8 cellular contexts compared by ENCODE assay signal in genomic region chr1:53278294-53278693, GRCh38. TPM values are rescaled to one million over a fixed set of nuclear protein-coding genes. Genes with fewer than 3 reads are reported as not detected.
A peak's percentile ranks its signal among the peaks of the same experiment; 100 is the strongest.
DNase-seq lines count a peak whose midpoint lies in the region; ATAC-seq and TF ChIP-seq lines count a peak whose summit lies in the region.

No MANE protein-coding gene starts in this region.

- H3K4me1 Mint-ChIP-seq in CD14-positive monocyte (peaks cover 7% of the 10 kb centered on the region), GM23338 (peaks cover 3% of the 10 kb centered on the region; the same call in 1 of the 3 replicates)
- peaks cover 5% of the 10 kb centered on the region for H3K4me1 Mint-ChIP-seq in activated naive CD4-positive, alpha-beta T cell treated with anti-CD3 and anti-CD28 coated beads, Interleukin-2, amount 50 U/mL, for 24 hours

- H4K20me1 ChIP-seq in GM23338 (replicated peaks; ENCODE audit: insufficient read depth), result no peaks in the 10 kb centered on the region; the same call in 1 of the 2 replicates
- no peaks in the 10 kb centered on the region for H4K20me1 ChIP-seq in SU-DHL-6 (ENCODE audit: low read depth, low read length)

- H3K9me3 ChIP-seq in SU-DHL-6 (ENCODE audit: insufficient read depth, low read length) (no peaks in the 10 kb centered on the region), left ventricle myocardium inferior (replicated peaks) (no peaks in the 10 kb centered on the region), spleen (no peaks in the 10 kb centered on the region)

- ATAC-seq in GM23338 (peak; percentile 75), GM18517 (IDR thresholded peaks at IDR 0.05; ENCODE audit: unreplicated experiment) (no peak)

- no peak overlapping the region for H3K27ac ChIP-seq in GM23338 (ENCODE audit: low read depth)
- no peak overlapping the region for H3K27ac ChIP-seq in SU-DHL-6 (ENCODE audit: low read depth, low read length)
- H3K27ac ChIP-seq in left ventricle myocardium inferior (replicated peaks), result no peak overlapping the region
- H3K27ac ChIP-seq in spleen, result no peak overlapping the region

- intact Hi-C loops in CD14-positive monocyte (cut with micrococcal nuclease) (loop anchor here in 1 of 2 donors (1.0 kb wide), 1 partner anchor 115 kb away; no protein-coding TSS in a partner anchor), left ventricle myocardium inferior (cut with micrococcal nuclease) (loop anchor here (5.0 kb wide), 1 partner anchor 114 kb away; no protein-coding TSS in a partner anchor), spleen (cut with DNase I; ENCODE audit: low total_unique reads) (loop anchor here (2.0 to 5.0 kb wide), 2 partner anchors 115 to 479 kb away; no protein-coding TSS in a partner anchor)

- H3K4me3 Mint-ChIP-seq in CD14-positive monocyte, result no peak overlapping the region
- no peak overlapping the region for H3K4me3 Mint-ChIP-seq in GM23338
- H3K4me3 Mint-ChIP-seq in activated naive CD4-positive, alpha-beta T cell treated with anti-CD3 and anti-CD28 coated beads, Interleukin-2, amount 50 U/mL, for 24 hours, result no peak overlapping the region

- H3K9me2 ChIP-seq in GM23338 (ENCODE audit: insufficient read depth) (no peaks in the 10 kb centered on the region), SU-DHL-6 (replicated peaks; ENCODE audit: insufficient read depth, low read length) (no peaks in the 10 kb centered on the region)

- peak overlapping the region in 2 of 7 donors; percentile 18 to 64 for H3K27ac Mint-ChIP-seq in CD14-positive monocyte
- H3K27ac Mint-ChIP-seq in GM23338, result 0 out of 2 replicates have a peak overlapping the region, but pooled peaks have one; percentile 58
- peak overlapping the region; percentile 84 for H3K27ac Mint-ChIP-seq in activated naive CD4-positive, alpha-beta T cell treated with anti-CD3 and anti-CD28 coated beads, Interleukin-2, amount 50 U/mL, for 24 hours

- 16 to 23% (median 18%) methylated on average over 8 of the region's 8 CpGs for WGBS in spleen, 5 donors

- H3F3A ChIP-seq in GM23338 (replicated peaks; ENCODE audit: low read depth) (no peaks in the 10 kb centered on the region), SU-DHL-6 (ENCODE audit: insufficient read depth) (peaks cover 7% of the 10 kb centered on the region; the same call in 1 of the 2 replicates)

- no peak overlapping the region for H3K4me3 ChIP-seq in GM23338
- no peak overlapping the region for H3K4me3 ChIP-seq in SU-DHL-6 (ENCODE audit: insufficient read depth, low read length, poor library complexity, severe bottlenecking)
- H3K4me3 ChIP-seq in left ventricle myocardium inferior, result no peak overlapping the region
- H3K4me3 ChIP-seq in spleen, result no peak overlapping the region

- no peak overlapping the region for H3K4me2 ChIP-seq in GM23338
- no peak overlapping the region for H3K4me2 ChIP-seq in SU-DHL-6 (ENCODE audit: low read depth, low read length, poor library complexity, severe bottlenecking)

- H3K9ac ChIP-seq in SU-DHL-6 (ENCODE audit: low read length), result no peak overlapping the region

- TF ChIP-seq CTCF in CD14-positive monocyte (IDR thresholded peaks at IDR 0.05) (peak; percentile 93), GM23338 (conservative IDR thresholded peaks at IDR 0.05; ENCODE audit: low read depth in 2 of 2) (peak; percentile 79 to 85), SU-DHL-6 (IDR thresholded peaks at IDR 0.05; ENCODE audit: insufficient read depth, low read length, poor library complexity, severe bottlenecking) (peak; percentile 87), left ventricle myocardium inferior (IDR thresholded peaks at IDR 0.05; ENCODE audit: borderline replicate concordance) (peak; percentile 91), spleen (IDR thresholded peaks at IDR 0.05 in 8 of 11, conservative IDR thresholded peaks at IDR 0.05 in 3 of 11) (peak; percentile 85 to 96 (median 93))

- H3K27me3 Mint-ChIP-seq in CD14-positive monocyte (ENCODE audit: low read depth in 3 of 3), result no peaks in the 10 kb centered on the region
- peaks cover 16% of the 10 kb centered on the region for H3K27me3 Mint-ChIP-seq in GM23338 (ENCODE audit: insufficient read depth, low read depth, poor library complexity)
- no peaks in the 10 kb centered on the region for H3K27me3 Mint-ChIP-seq in activated naive CD4-positive, alpha-beta T cell treated with anti-CD3 and anti-CD28 coated beads, Interleukin-2, amount 50 U/mL, for 24 hours

- peaks cover 49 to 74% of the 10 kb centered on the region in 2 donors for H3K36me3 Mint-ChIP-seq in CD14-positive monocyte
- peaks cover 85% of the 10 kb centered on the region for H3K36me3 Mint-ChIP-seq in GM23338 (ENCODE audit: low read depth)
- peaks cover 4% of the 10 kb centered on the region for H3K36me3 Mint-ChIP-seq in activated naive CD4-positive, alpha-beta T cell treated with anti-CD3 and anti-CD28 coated beads, Interleukin-2, amount 50 U/mL, for 24 hours

- H2AFZ ChIP-seq in GM23338, result no peak overlapping the region
- no peak overlapping the region for H2AFZ ChIP-seq in SU-DHL-6 (ENCODE audit: low read depth, low read length, severe bottlenecking)

- no peaks in the 10 kb centered on the region for H3K36me3 ChIP-seq in GM23338 (ENCODE audit: insufficient read depth)
- no peaks in the 10 kb centered on the region for H3K36me3 ChIP-seq in SU-DHL-6 (ENCODE audit: low read length)
- no peaks in the 10 kb centered on the region for H3K36me3 ChIP-seq in left ventricle myocardium inferior
- H3K36me3 ChIP-seq in spleen, result peaks cover 0 to 54% (median 0%) of the 10 kb centered on the region in 6 donors

- H3K9me3 Mint-ChIP-seq in CD14-positive monocyte, result no peaks in the 10 kb centered on the region
- H3K9me3 Mint-ChIP-seq in GM23338, result no peaks in the 10 kb centered on the region
- no peaks in the 10 kb centered on the region for H3K9me3 Mint-ChIP-seq in activated naive CD4-positive, alpha-beta T cell treated with anti-CD3 and anti-CD28 coated beads, Interleukin-2, amount 50 U/mL, for 24 hours

- no peak for TF ChIP-seq POLR2A in spleen (IDR thresholded peaks at IDR 0.05)

- no peaks in the 10 kb centered on the region for H3K27me3 ChIP-seq in GM23338 (ENCODE audit: insufficient read depth)
- H3K27me3 ChIP-seq in SU-DHL-6 (ENCODE audit: low read length), result no peaks in the 10 kb centered on the region
- peaks cover 5% of the 10 kb centered on the region for H3K27me3 ChIP-seq in left ventricle myocardium inferior (ENCODE audit: low read depth)
- H3K27me3 ChIP-seq in spleen (replicated peaks in 1 of 7), result no peaks in the 10 kb centered on the region

- H3K79me2 ChIP-seq in GM23338 (replicated peaks; ENCODE audit: insufficient read depth) (no peaks in the 10 kb centered on the region), SU-DHL-6 (ENCODE audit: insufficient read depth, low read length) (no peaks in the 10 kb centered on the region)

- DNase-seq in CD14-positive monocyte (ENCODE audit: low spot score) (peak; percentile 59), GM23338 (ENCODE audit: low spot score) (peak; percentile 69), left ventricle myocardium inferior (peak; percentile 52), spleen (peak; percentile 88), NCI-H226 (no peak)

- H3K4me1 ChIP-seq in GM23338 (ENCODE audit: insufficient read depth) (no peaks in the 10 kb centered on the region), left ventricle myocardium inferior (no peaks in the 10 kb centered on the region), spleen (peaks cover 0 to 5% (median 0%) of the 10 kb centered on the region in 6 donors)

TF ChIP-seq in GM23338, 12 proteins besides CTCF, POLR2A, EP300 and RAD21 (continues in another document):
- TF ChIP-seq NANOG (IDR thresholded peaks at IDR 0.05; ENCODE audit: borderline replicate concordance) (no peak), ETS1 (IDR thresholded peaks at IDR 0.05) (no peak)

RNA-seq across cellular contexts. Expression of gene MAGOH, which starts 40.0 kb away (rescaled TPM):
- polyA plus RNA-seq in CD14-positive monocyte, result 10 to 100 TPM; 69.2 to 70.8 TPM
- total RNA-seq in GM23338 (2014; rRNA removed; shearing (Covaris generic)), result 79.3 and 110 TPM in 2 replicates
- 181 and 185 TPM in 2 replicates for polyA plus RNA-seq in GM23338 (2016; fragmentation: Nextera tagmentation; extraction: Ambion mirVana)
- total RNA-seq in left ventricle myocardium inferior, result 29.5 TPM
- 10 to 100 TPM; 26.5 to 39.7 (median 34.1) TPM for total RNA-seq in spleen
- 100 to 1,000 TPM in 2 of 3 donors, 10 to 100 TPM in 1; 83.9 to 105 (median 104) TPM for polyA plus RNA-seq in spleen

RNA-seq across cellular contexts. Expression of gene LRP8, which starts 49.6 kb away (rescaled TPM):
- polyA plus RNA-seq in CD14-positive monocyte (under 1 TPM; 0.76 to 0.95 TPM), GM23338 (2016; fragmentation: Nextera tagmentation; extraction: Ambion mirVana) (27.8 and 28.3 TPM in 2 replicates), spleen (1 to 10 TPM; 1.7 to 2.4 (median 2.0) TPM)
- 71.1 and 72.4 TPM in 2 replicates for total RNA-seq in GM23338 (2014; rRNA removed; shearing (Covaris generic))
- total RNA-seq in left ventricle myocardium inferior (1.8 TPM), spleen (10 to 100 TPM in 1 of 7 donors, 1 to 10 TPM in 6; 4.0 to 14.4 (median 8.0) TPM)

RNA-seq across cellular contexts. Expression of gene CZIB, which starts 57.9 kb away (rescaled TPM):
- polyA plus RNA-seq in CD14-positive monocyte (10 to 100 TPM; 58.2 to 62.2 TPM), GM23338 (2016; fragmentation: Nextera tagmentation; extraction: Ambion mirVana) (74.7 and 84.1 TPM in 2 replicates), spleen (10 to 100 TPM; 63.7 to 71.8 (median 71.7) TPM)
- 39.5 and 59.8 TPM in 2 replicates for total RNA-seq in GM23338 (2014; rRNA removed; shearing (Covaris generic))
- total RNA-seq in left ventricle myocardium inferior (61.1 TPM), spleen (10 to 100 TPM; 35.3 to 49.9 (median 45.2) TPM)
